ENCODE assay signal across 9 cellular contexts in the genomic region with DNA sequence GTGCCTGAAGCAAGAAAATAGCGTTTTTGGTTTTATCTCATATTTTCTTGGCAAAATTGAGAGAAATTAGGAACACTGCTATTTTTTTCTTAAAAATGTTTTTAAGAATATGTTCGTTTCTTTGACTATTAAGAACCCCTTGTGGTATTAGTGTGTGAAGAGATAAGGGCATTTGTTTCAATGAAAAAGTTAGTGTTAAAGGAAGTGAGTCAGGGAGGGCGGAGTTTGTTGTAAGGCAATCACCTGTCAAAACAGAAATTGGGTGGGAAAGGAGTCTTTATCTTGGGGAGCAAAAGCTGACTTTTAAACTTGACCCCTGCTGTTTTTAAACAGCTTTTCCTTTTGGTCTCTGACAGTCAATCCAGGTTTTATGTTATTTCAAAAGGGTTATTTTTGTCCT. TPM values are rescaled to one million over a fixed set of nuclear protein-coding genes. Genes with fewer than 3 reads are reported as not detected.
A peak's percentile ranks its signal among the peaks of the same experiment; 100 is the strongest.
DNase-seq lines count a peak whose midpoint lies in the region; ATAC-seq lines count a peak whose summit lies in the region.
"Had no signal": no experiment of that assay in that cellular context is flagged by ENCODE, and none has a peak within 500 bp of the region (broad histone marks: within the 10 kb centered on the region; RNA-seq: fewer than 3 reads in every experiment).

No MANE protein-coding gene starts in this region.

- peak overlapping the region; percentile 100 for H3K27ac Mint-ChIP-seq in dendritic cell treated with granulocyte-macrophage colony-stimulating factor and Interleukin-4, amounts not matched to agents 40 ng/mL and 50 ng/mL, for 4 days

- intact Hi-C loops in dendritic cell treated with granulocyte-macrophage colony-stimulating factor and Interleukin-4, amounts not matched to agents 40 ng/mL and 50 ng/mL, for 4 days (cut with micrococcal nuclease) = loop anchor here (5.0 kb wide), 3 partner anchors 41 to 601 kb away; no protein-coding TSS in a partner anchor

- peak overlapping the region; percentile 88 for H3K4me3 Mint-ChIP-seq in dendritic cell treated with granulocyte-macrophage colony-stimulating factor and Interleukin-4, amounts not matched to agents 40 ng/mL and 50 ng/mL, for 4 days

- H3K4me3 ChIP-seq in skeletal muscle cell (ENCODE audit: low read depth, low read length) = peak overlapping the region; percentile 78

- no peaks in the 10 kb centered on the region for H3K27me3 Mint-ChIP-seq in dendritic cell treated with granulocyte-macrophage colony-stimulating factor and Interleukin-4, amounts not matched to agents 40 ng/mL and 50 ng/mL, for 4 days

- peaks cover 80% of the 10 kb centered on the region for H3K36me3 Mint-ChIP-seq in dendritic cell treated with granulocyte-macrophage colony-stimulating factor and Interleukin-4, amounts not matched to agents 40 ng/mL and 50 ng/mL, for 4 days (ENCODE audit: low read depth)

- H3K4me1 Mint-ChIP-seq in dendritic cell treated with granulocyte-macrophage colony-stimulating factor and Interleukin-4, amounts not matched to agents 40 ng/mL and 50 ng/mL, for 4 days (ENCODE audit: low read depth) = peaks cover 35% of the 10 kb centered on the region

- H3K9me3 Mint-ChIP-seq in dendritic cell treated with granulocyte-macrophage colony-stimulating factor and Interleukin-4, amounts not matched to agents 40 ng/mL and 50 ng/mL, for 4 days = no peaks in the 10 kb centered on the region

- DNase-seq in activated CD4-positive, alpha-beta T cell treated with anti-CD3 and anti-CD28 coated beads for 4 hours = peak; percentile 26 to 44
- DNase-seq in activated CD4-positive, alpha-beta T cell treated with anti-CD3 and anti-CD28 coated beads for 1 hour = no peak
- DNase-seq in RPMI7951 (ENCODE audit: low read depth) (peak; percentile 24), skeletal muscle cell (ENCODE audit: low read depth) (no peak), NCI-H510A (lab: John Stamatoyannopoulos, UW) (no peak)
- DNase-seq: effector CD8-positive, alpha-beta T cell had no signal

- ATAC-seq in GM21825 (IDR thresholded peaks at IDR 0.05; ENCODE audit: unreplicated experiment) (no peak), GM21717 (IDR thresholded peaks at IDR 0.05; ENCODE audit: unreplicated experiment) (no peak)

RNA-seq across cellular contexts. Expression of a gene that starts 4.2 kb away (rescaled TPM):
- 10.0 and 10.3 TPM in 2 replicates for total RNA-seq in RPMI7951 (2014; rRNA removed; shearing (Covaris generic))

Comparison
In these comparisons a context has a peak if more than half of its experiments do, and no peak if none do; other contexts are left out.
1. DNase-seq: peak in activated CD4-positive, alpha-beta T cell treated with anti-CD3 and anti-CD28 coated beads for 4 hours (2 of 2) and RPMI7951 (single experiment); none in activated CD4-positive, alpha-beta T cell treated with anti-CD3 and anti-CD28 coated beads for 1 hour (single experiment), skeletal muscle cell (single experiment) and NCI-H510A (single experiment).